1 cellular context compared by ENCODE assay signal in the genomic region with DNA sequence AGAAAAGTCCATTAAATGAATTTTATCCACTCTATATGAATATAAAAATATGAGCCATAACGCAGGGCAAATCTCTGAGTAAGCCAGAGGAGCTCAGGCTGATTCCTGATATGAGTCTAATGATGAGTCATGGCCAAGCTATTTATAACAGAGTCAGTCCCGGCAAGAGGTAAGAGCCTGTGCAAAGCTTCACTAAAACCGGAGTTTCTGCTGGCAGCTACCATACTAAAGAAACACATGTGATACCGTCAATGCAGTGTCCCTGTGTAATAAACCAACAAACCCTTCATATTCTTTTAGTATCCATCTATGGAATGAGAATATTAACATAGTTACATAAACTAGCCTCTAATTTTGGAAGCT.
TF ChIP-seq lines count a peak whose summit lies in the region.

No MANE protein-coding gene starts in this region.

TF ChIP-seq in HEK293, 187 proteins besides CTCF, POLR2A, EP300 and RAD21 (continued from another document):
- TF ChIP-seq, protein P1, sequence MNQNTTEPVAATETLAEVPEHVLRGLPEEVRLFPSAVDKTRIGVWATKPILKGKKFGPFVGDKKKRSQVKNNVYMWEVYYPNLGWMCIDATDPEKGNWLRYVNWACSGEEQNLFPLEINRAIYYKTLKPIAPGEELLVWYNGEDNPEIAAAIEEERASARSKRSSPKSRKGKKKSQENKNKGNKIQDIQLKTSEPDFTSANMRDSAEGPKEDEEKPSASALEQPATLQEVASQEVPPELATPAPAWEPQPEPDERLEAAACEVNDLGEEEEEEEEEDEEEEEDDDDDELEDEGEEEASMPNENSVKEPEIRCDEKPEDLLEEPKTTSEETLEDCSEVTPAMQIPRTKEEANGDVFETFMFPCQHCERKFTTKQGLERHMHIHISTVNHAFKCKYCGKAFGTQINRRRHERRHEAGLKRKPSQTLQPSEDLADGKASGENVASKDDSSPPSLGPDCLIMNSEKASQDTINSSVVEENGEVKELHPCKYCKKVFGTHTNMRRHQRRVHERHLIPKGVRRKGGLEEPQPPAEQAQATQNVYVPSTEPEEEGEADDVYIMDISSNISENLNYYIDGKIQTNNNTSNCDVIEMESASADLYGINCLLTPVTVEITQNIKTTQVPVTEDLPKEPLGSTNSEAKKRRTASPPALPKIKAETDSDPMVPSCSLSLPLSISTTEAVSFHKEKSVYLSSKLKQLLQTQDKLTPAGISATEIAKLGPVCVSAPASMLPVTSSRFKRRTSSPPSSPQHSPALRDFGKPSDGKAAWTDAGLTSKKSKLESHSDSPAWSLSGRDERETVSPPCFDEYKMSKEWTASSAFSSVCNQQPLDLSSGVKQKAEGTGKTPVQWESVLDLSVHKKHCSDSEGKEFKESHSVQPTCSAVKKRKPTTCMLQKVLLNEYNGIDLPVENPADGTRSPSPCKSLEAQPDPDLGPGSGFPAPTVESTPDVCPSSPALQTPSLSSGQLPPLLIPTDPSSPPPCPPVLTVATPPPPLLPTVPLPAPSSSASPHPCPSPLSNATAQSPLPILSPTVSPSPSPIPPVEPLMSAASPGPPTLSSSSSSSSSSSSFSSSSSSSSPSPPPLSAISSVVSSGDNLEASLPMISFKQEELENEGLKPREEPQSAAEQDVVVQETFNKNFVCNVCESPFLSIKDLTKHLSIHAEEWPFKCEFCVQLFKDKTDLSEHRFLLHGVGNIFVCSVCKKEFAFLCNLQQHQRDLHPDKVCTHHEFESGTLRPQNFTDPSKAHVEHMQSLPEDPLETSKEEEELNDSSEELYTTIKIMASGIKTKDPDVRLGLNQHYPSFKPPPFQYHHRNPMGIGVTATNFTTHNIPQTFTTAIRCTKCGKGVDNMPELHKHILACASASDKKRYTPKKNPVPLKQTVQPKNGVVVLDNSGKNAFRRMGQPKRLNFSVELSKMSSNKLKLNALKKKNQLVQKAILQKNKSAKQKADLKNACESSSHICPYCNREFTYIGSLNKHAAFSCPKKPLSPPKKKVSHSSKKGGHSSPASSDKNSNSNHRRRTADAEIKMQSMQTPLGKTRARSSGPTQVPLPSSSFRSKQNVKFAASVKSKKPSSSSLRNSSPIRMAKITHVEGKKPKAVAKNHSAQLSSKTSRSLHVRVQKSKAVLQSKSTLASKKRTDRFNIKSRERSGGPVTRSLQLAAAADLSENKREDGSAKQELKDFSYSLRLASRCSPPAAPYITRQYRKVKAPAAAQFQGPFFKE (tag by site-specific recombination; IDR thresholded peaks at IDR 0.05; ENCODE audit: borderline replicate concordance) = no peak
- TF ChIP-seq ZNF561 (tag by site-specific recombination; IDR thresholded peaks at IDR 0.05; ENCODE audit: borderline replicate concordance) = 0 out of 2 replicates have a peak, but pooled peaks have one; percentile 23
- TF ChIP-seq, protein P2, sequence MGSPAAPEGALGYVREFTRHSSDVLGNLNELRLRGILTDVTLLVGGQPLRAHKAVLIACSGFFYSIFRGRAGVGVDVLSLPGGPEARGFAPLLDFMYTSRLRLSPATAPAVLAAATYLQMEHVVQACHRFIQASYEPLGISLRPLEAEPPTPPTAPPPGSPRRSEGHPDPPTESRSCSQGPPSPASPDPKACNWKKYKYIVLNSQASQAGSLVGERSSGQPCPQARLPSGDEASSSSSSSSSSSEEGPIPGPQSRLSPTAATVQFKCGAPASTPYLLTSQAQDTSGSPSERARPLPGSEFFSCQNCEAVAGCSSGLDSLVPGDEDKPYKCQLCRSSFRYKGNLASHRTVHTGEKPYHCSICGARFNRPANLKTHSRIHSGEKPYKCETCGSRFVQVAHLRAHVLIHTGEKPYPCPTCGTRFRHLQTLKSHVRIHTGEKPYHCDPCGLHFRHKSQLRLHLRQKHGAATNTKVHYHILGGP (tag by site-specific recombination; IDR thresholded peaks at IDR 0.05) = no peak
- TF ChIP-seq KLF1 (tag by site-specific recombination; IDR thresholded peaks at IDR 0.05) = no peak
- no peak for TF ChIP-seq ZNF404 (tag by site-specific recombination; IDR thresholded peaks at IDR 0.05)
- TF ChIP-seq, protein P3, sequence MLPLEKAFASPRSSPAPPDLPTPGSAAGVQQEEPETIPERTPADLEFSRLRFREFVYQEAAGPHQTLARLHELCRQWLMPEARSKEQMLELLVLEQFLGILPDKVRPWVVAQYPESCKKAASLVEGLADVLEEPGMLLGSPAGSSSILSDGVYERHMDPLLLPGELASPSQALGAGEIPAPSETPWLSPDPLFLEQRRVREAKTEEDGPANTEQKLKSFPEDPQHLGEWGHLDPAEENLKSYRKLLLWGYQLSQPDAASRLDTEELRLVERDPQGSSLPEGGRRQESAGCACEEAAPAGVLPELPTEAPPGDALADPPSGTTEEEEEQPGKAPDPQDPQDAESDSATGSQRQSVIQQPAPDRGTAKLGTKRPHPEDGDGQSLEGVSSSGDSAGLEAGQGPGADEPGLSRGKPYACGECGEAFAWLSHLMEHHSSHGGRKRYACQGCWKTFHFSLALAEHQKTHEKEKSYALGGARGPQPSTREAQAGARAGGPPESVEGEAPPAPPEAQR (tag by site-specific recombination; IDR thresholded peaks at IDR 0.05) = no peak
- no peak for TF ChIP-seq ZSCAN23 (tag by site-specific recombination; IDR thresholded peaks at IDR 0.05)
- TF ChIP-seq, protein P4, sequence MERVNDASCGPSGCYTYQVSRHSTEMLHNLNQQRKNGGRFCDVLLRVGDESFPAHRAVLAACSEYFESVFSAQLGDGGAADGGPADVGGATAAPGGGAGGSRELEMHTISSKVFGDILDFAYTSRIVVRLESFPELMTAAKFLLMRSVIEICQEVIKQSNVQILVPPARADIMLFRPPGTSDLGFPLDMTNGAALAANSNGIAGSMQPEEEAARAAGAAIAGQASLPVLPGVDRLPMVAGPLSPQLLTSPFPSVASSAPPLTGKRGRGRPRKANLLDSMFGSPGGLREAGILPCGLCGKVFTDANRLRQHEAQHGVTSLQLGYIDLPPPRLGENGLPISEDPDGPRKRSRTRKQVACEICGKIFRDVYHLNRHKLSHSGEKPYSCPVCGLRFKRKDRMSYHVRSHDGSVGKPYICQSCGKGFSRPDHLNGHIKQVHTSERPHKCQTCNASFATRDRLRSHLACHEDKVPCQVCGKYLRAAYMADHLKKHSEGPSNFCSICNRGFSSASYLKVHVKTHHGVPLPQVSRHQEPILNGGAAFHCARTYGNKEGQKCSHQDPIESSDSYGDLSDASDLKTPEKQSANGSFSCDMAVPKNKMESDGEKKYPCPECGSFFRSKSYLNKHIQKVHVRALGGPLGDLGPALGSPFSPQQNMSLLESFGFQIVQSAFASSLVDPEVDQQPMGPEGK (tag by site-specific recombination; IDR thresholded peaks at IDR 0.05) = no peak
- no peak for TF ChIP-seq HOXA7 (CRISPR knock-in tag; IDR thresholded peaks at IDR 0.05; ENCODE audit: borderline replicate concordance)
- no peak for TF ChIP-seq ZNF416 (tag by site-specific recombination; IDR thresholded peaks at IDR 0.05)
- no peak for TF ChIP-seq EGR2 (tag by site-specific recombination; IDR thresholded peaks at IDR 0.05; ENCODE audit: low read depth)
- TF ChIP-seq ZBTB7A (tag by site-specific recombination; IDR thresholded peaks at IDR 0.05; ENCODE audit: low read depth) = no peak
- TF ChIP-seq, protein P5, sequence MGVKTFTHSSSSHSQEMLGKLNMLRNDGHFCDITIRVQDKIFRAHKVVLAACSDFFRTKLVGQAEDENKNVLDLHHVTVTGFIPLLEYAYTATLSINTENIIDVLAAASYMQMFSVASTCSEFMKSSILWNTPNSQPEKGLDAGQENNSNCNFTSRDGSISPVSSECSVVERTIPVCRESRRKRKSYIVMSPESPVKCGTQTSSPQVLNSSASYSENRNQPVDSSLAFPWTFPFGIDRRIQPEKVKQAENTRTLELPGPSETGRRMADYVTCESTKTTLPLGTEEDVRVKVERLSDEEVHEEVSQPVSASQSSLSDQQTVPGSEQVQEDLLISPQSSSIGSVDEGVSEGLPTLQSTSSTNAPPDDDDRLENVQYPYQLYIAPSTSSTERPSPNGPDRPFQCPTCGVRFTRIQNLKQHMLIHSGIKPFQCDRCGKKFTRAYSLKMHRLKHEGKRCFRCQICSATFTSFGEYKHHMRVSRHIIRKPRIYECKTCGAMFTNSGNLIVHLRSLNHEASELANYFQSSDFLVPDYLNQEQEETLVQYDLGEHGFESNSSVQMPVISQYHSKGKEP (tag by site-specific recombination; IDR thresholded peaks at IDR 0.05) = no peak
- TF ChIP-seq, protein P6, sequence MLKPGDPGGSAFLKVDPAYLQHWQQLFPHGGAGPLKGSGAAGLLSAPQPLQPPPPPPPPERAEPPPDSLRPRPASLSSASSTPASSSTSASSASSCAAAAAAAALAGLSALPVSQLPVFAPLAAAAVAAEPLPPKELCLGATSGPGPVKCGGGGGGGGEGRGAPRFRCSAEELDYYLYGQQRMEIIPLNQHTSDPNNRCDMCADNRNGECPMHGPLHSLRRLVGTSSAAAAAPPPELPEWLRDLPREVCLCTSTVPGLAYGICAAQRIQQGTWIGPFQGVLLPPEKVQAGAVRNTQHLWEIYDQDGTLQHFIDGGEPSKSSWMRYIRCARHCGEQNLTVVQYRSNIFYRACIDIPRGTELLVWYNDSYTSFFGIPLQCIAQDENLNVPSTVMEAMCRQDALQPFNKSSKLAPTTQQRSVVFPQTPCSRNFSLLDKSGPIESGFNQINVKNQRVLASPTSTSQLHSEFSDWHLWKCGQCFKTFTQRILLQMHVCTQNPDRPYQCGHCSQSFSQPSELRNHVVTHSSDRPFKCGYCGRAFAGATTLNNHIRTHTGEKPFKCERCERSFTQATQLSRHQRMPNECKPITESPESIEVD (tag by site-specific recombination; IDR thresholded peaks at IDR 0.05) = no peak
- TF ChIP-seq ZBTB17 (tag by site-specific recombination; IDR thresholded peaks at IDR 0.05) = 0 out of 2 replicates have a peak, but pooled peaks have one; percentile 20
